Comparison of ENCODE assay signal across 8 cellular contexts in the genomic region with DNA sequence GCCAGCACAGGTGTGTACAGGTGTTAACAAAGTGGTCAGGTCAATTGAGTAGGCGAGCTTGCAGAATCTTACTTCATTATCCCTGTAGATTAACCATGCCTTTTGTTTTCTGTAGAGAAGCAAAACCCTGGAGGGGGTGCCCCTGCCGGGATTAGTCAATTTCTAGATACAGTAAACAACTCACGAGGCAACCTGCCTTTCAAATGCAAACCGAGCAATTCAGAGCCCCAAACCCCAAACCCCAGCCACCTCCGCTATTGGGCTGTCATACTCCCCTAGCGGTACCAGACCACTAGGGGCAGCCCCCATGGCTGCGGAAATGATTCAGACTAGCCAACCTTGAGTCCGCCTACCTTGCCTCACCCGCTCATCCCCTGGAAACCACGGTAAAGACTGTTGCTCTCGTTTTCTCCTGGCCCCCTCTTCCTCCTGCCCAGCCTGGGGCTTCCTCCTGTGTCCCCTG.
DNase-seq lines count a peak whose midpoint lies in the region; ATAC-seq and TF ChIP-seq lines count a peak whose summit lies in the region.

No MANE protein-coding gene starts in this region.

- TF ChIP-seq CTCF in GM12864 (IDR thresholded peaks at IDR 0.05; ENCODE audit: low read depth, low read length, missing control alignments) = peak; percentile 88

- peak overlapping the region; percentile 15; the same call in 1 of the 2 replicates for H3K4me3 ChIP-seq in GM12864 (ENCODE audit: low read depth, low read length)

- peak; percentile 99 for ATAC-seq in GM21717 (IDR thresholded peaks at IDR 0.05; ENCODE audit: unreplicated experiment)

- DNase-seq in GM12864 (ENCODE audit: low read depth) (peak; percentile 70), NCI-H146 (lab: John Stamatoyannopoulos, UW) (peak; percentile 83), SKM-1 treated with dmso at 0.1 percent for 144 hours (lab: John Stamatoyannopoulos, UW; ENCODE audit: unreplicated experiment) (no peak), superior temporal gyrus (ENCODE audit: extremely low spot score) (no peak), EL (no peak)
- peak; percentile 17 for DNase-seq in activated gamma-delta T cell treated with anti-CD3 and anti-CD28 coated beads, Interleukin-2, amount 50 U/mL, for 16 hours (ENCODE audit: low read depth)
- DNase-seq in stimulated activated CD4-positive, alpha-beta T cell treated with anti-CD3 and anti-CD28 coated beads, Interleukin-4, amount 100 ng/mL, for 24 hours = peak; percentile 82

Comparison
In these comparisons a context has a peak if more than half of its experiments do, and no peak if none do; other contexts are left out.
1. DNase-seq: peak in GM12864 (single experiment), NCI-H146 (single experiment), activated gamma-delta T cell treated with anti-CD3 and anti-CD28 coated beads, Interleukin-2, amount 50 U/mL, for 16 hours (single experiment) and stimulated activated CD4-positive, alpha-beta T cell treated with anti-CD3 and anti-CD28 coated beads, Interleukin-4, amount 100 ng/mL, for 24 hours (single experiment); none in SKM-1 treated with dmso at 0.1 percent for 144 hours (single experiment), superior temporal gyrus (single experiment) and EL (single experiment).